ENCODE assay signal across 2 cellular contexts in genomic region chr19:56594446-56594782, GRCh38.
TF ChIP-seq lines count a peak whose summit lies in the region.

No MANE protein-coding gene starts in this region.

TF ChIP-seq in SK-N-SH, 30 proteins besides CTCF, POLR2A, EP300 and RAD21 (continued from another document):
- TF ChIP-seq USF1 (IDR thresholded peaks at IDR 0.05; ENCODE audit: borderline replicate concordance, low read depth) (no peak), TEAD4 (IDR thresholded peaks at IDR 0.05; ENCODE audit: borderline replicate concordance, insufficient read depth) (no peak), RFX5 (IDR thresholded peaks at IDR 0.05; ENCODE audit: low read length) (no peak), ZBTB33 (IDR thresholded peaks at IDR 0.05; ENCODE audit: borderline replicate concordance, low read depth) (no peak), NFIC (IDR thresholded peaks at IDR 0.05; ENCODE audit: borderline replicate concordance) (no peak), RXRA (IDR thresholded peaks at IDR 0.05; ENCODE audit: borderline replicate concordance, low read depth) (no peak), IRF3 (IDR thresholded peaks at IDR 0.05; ENCODE audit: low read depth, low read length) (no peak), TAF1 (IDR thresholded peaks at IDR 0.05; ENCODE audit: borderline replicate concordance, low read depth, low read length) (no peak), FOXJ3 (CRISPR knock-in tag; IDR thresholded peaks at IDR 0.05) (no peak), CHD2 (IDR thresholded peaks at IDR 0.05; ENCODE audit: low read length, partially characterized antibody) (no peak), YY1 (IDR thresholded peaks at IDR 0.05; ENCODE audit: low read depth) (no peak), JUND (IDR thresholded peaks at IDR 0.05) (no peak), REST (IDR thresholded peaks at IDR 0.05; ENCODE audit: low read depth, low read length) (no peak), MAX (IDR thresholded peaks at IDR 0.05; ENCODE audit: low read depth) (no peak)

TF ChIP-seq in SK-N-SH treated with all-trans-retinoic acid at 6 μM for 48 hours, 23 proteins besides CTCF, POLR2A, EP300 and RAD21 (continued from another document):
- TF ChIP-seq OSR1 (CRISPR knock-in tag; IDR thresholded peaks at IDR 0.05) (no peak), PATZ1 (CRISPR knock-in tag; IDR thresholded peaks at IDR 0.05; ENCODE audit: borderline replicate concordance) (no peak), ZNF70 (CRISPR knock-in tag; IDR thresholded peaks at IDR 0.05) (no peak), ZFP3 (CRISPR knock-in tag; IDR thresholded peaks at IDR 0.05) (no peak), POU6F1 (CRISPR knock-in tag; IDR thresholded peaks at IDR 0.05; ENCODE audit: borderline replicate concordance, low read depth) (no peak), BACH2 (CRISPR knock-in tag; IDR thresholded peaks at IDR 0.05; ENCODE audit: borderline replicate concordance) (no peak), ARNTL (CRISPR knock-in tag; IDR thresholded peaks at IDR 0.05; ENCODE audit: borderline replicate concordance, low read depth) (no peak), ZNF565 (CRISPR knock-in tag; conservative IDR thresholded peaks at IDR 0.05; ENCODE audit: low read depth) (no peak), TSHZ2 (CRISPR knock-in tag; IDR thresholded peaks at IDR 0.05) (no peak), RARB (CRISPR knock-in tag; IDR thresholded peaks at IDR 0.05) (no peak), CSRNP3 (CRISPR knock-in tag; IDR thresholded peaks at IDR 0.05) (no peak), ZNF8 (CRISPR knock-in tag; IDR thresholded peaks at IDR 0.05) (no peak), ISL1 (CRISPR knock-in tag; IDR thresholded peaks at IDR 0.05) (no peak), ZFP30 (CRISPR knock-in tag; IDR thresholded peaks at IDR 0.05) (no peak), TCF4 (CRISPR knock-in tag; IDR thresholded peaks at IDR 0.05; ENCODE audit: borderline replicate concordance) (no peak), CSDC2 (CRISPR knock-in tag; IDR thresholded peaks at IDR 0.05) (no peak)
TF ChIP-seq in SK-N-SH treated with all-trans-retinoic acid at 6 μM for 48 hours: peak in this region for 0.
